17 cellular contexts compared by ENCODE assay signal in genomic region chr9:88737876-88738275, GRCh38.
"Had no signal": no experiment of that assay in that cellular context is flagged by ENCODE, and none has a peak within 500 bp of the region (broad histone marks: within the 10 kb centered on the region; RNA-seq: fewer than 3 reads in every experiment).

No MANE protein-coding gene starts in this region.

- H3K9me3 ChIP-seq: adrenal gland, lower lobe of right lung, upper lobe of left lung had no signal

- H3K27ac ChIP-seq: adrenal gland, lower lobe of right lung, right atrium auricular region, upper lobe of left lung had no signal

- ATAC-seq: activated CD4-positive, alpha-beta T cell treated with anti-CD3 and anti-CD28 coated beads for 36 hours; esophagus mucosa; left colon; stimulated activated naive CD8-positive, alpha-beta T cell treated with anti-CD3 and anti-CD28 coated beads, Interleukin-15, amount 100 ng/mL, for 72 hours; WTC11 had no signal

- H3K36me3 ChIP-seq: adrenal gland, lower lobe of right lung, right atrium auricular region, upper lobe of left lung had no signal

- DNase-seq: activated CD4-positive, alpha-beta T cell treated with anti-CD3 and anti-CD28 coated beads for 36 hours; activated CD4-positive, alpha-beta T cell treated with anti-CD3 and anti-CD28 coated beads, Interleukin-2, amount 50 U/mL, for 48 hours; activated gamma-delta T cell; adrenal gland; left colon; lower lobe of right lung; midbrain; occipital lobe; stimulated activated CD4-positive, alpha-beta T cell treated with anti-CD3 and anti-CD28 coated beads, Interleukin-15, amount 100 ng/mL, for 24 hours; stimulated activated CD4-positive, alpha-beta T cell treated with anti-CD3 and anti-CD28 coated beads, Interleukin-2, amount 100 ng/mL, for 48 hours; stimulated activated naive CD8-positive, alpha-beta T cell treated with anti-CD3 and anti-CD28 coated beads, Interleukin-15, amount 100 ng/mL, for 72 hours; SW 1271 had no signal

- H3K27me3 ChIP-seq: adrenal gland, right atrium auricular region, upper lobe of left lung had no signal

- H3K4me3 ChIP-seq: adrenal gland, lower lobe of right lung, right atrium auricular region, skin epidermis, upper lobe of left lung had no signal
